ENCODE assay signal across 19 cellular contexts in the genomic region with DNA sequence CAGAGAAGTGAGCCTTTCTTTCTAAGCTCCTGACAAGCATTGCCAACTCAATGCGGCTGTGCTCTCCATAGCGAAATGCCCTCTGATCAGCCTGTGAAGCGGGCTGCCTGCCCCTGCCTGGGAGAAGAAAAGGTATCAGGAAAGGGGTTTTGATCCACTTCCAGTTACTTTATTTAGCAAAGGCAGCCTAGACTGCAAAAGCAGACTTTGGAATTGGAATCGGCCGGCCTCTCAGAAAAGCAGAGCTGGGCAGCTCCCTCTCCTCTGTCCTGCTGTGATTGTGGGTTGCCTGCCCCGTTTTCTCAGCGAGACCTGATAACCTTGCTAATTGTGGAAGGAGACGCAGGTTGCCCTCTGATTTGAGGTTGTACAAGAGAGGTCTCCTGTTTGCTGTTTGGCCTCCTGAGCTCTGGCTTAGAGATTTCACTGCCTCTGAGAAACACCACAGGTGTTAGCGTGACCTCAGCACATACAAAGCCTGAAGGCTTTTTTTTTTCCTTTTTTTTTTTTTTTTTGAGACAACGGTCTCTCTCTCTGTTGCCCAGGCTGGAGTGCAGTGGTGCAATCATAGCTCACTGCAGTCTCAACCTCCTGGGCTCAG.
"Had no signal": no experiment of that assay in that cellular context is flagged by ENCODE, and none has a peak within 500 bp of the region (broad histone marks: within the 10 kb centered on the region; RNA-seq: fewer than 3 reads in every experiment).

No MANE protein-coding gene starts in this region.

- ATAC-seq: left colon had no signal

- H3K4me3 Mint-ChIP-seq: central memory CD8-positive, alpha-beta T cell; immature natural killer cell; nephron had no signal

- H3K27ac Mint-ChIP-seq: activated T-helper 2 cell treated with anti-CD3 and anti-CD28 coated beads, Interferon-gamma antibody, Interleukin-2, Interleukin-4, amounts not matched to agents 10 μg/mL and 5 μg/mL and 100 μg/mL, durations not matched to agents 14 hours and 24 hours and 36 hours; immature natural killer cell had no signal

- H3K27me3 ChIP-seq: adrenal gland, stomach, testis had no signal

- DNase-seq: activated CD4-positive, CD25-positive, alpha-beta regulatory T cell treated with anti-CD3 and anti-CD28 coated beads, Interleukin-2, amount 50 U/mL, for 72 hours; activated naive CD4-positive, alpha-beta T cell treated with anti-CD3 and anti-CD28 coated beads, Interleukin-2, amount 50 U/mL, for 16 hours; activated T-cell treated with anti-CD3 and anti-CD28 coated beads for 4 hours; adrenal gland; cortex of kidney; effector CD4-positive, alpha-beta T cell; foreskin fibroblast; immature natural killer cell; left colon; stimulated activated CD4-positive, alpha-beta T cell treated with anti-CD3 and anti-CD28 coated beads, Interleukin-12 subunit alpha, Interleukin-12 subunit beta, amount 100 ng/mL, for 4 hours; stimulated activated CD4-positive, alpha-beta T cell treated with anti-CD3 and anti-CD28 coated beads, Interleukin-2, amount 100 ng/mL, for 24 hours; stomach; T-helper 1 cell; T1000; testis had no signal

- H3K4me3 ChIP-seq: adrenal gland, SK-N-MC, stomach, testis had no signal

- H3K27me3 Mint-ChIP-seq: central memory CD8-positive, alpha-beta T cell had no signal

- H3K9me3 ChIP-seq: adrenal gland, stomach, testis had no signal

- H3K4me1 ChIP-seq: adrenal gland, testis had no signal

- H3K4me1 Mint-ChIP-seq: central memory CD8-positive, alpha-beta T cell had no signal

- H3K9me3 Mint-ChIP-seq: activated T-helper 2 cell treated with anti-CD3 and anti-CD28 coated beads, Interferon-gamma antibody, Interleukin-2, Interleukin-4, amounts not matched to agents 10 μg/mL and 5 μg/mL and 100 μg/mL, durations not matched to agents 14 hours and 24 hours and 36 hours; central memory CD8-positive, alpha-beta T cell; immature natural killer cell; nephron had no signal

- H3K27ac ChIP-seq: adrenal gland, SK-N-MC, testis had no signal
